8 cellular contexts compared by ENCODE assay signal in genomic region chr16:85652431-85653221, GRCh38. TPM values are rescaled to one million over a fixed set of nuclear protein-coding genes. Genes with fewer than 3 reads are reported as not detected.
A peak's percentile ranks its signal among the peaks of the same experiment; 100 is the strongest.
DNase-seq lines count a peak whose midpoint lies in the region; ATAC-seq and TF ChIP-seq lines count a peak whose summit lies in the region.

No MANE protein-coding gene starts in this region.

- TF ChIP-seq POLR2A in HCT116 (IDR thresholded peaks at IDR 0.05; ENCODE audit: borderline replicate concordance, extremely low read depth, insufficient read depth, insufficient read length), result no peak

- 47 to 61% (median 59%) methylated on average over 25 to 33 of the region's 35 CpGs for WGBS in psoas muscle, 3 donors

- DNase-seq in AG20443 (ENCODE audit: low spot score) (peak; percentile 86), HCT116 (ENCODE audit: low read depth, low spot score) (no peak), T-helper 17 cell (no peak), foreskin fibroblast (peak; percentile 53 to 85), psoas muscle (peak; percentile 74 to 88), NCI-H128 (lab: John Stamatoyannopoulos, UW; ENCODE audit: unreplicated experiment) (no peak)

- no peak for TF ChIP-seq RAD21 in HCT116 (IDR thresholded peaks at IDR 0.05; ENCODE audit: low read depth)

- ATAC-seq in HCT116 (peak; percentile 40), T-helper 17 cell (no peak), psoas muscle (peak; percentile 37 to 54 (median 45)), GM21825 (IDR thresholded peaks at IDR 0.05; ENCODE audit: unreplicated experiment) (no peak), HG03460 (IDR thresholded peaks at IDR 0.05; ENCODE audit: unreplicated experiment) (no peak)

- no peak overlapping the region for H3K4me2 ChIP-seq in HCT116 (ENCODE audit: low read length)

- H3K27ac Mint-ChIP-seq in T-helper 17 cell, result peak overlapping the region; percentile 47

- H3K9me2 ChIP-seq in HCT116 (ENCODE audit: insufficient read depth), result no peaks in the 10 kb centered on the region

- BruUV-seq in HCT116 (replicated peaks; lab: Mats Ljungman, UMichigan), result no TSS peak

- RAD21 ChIA-PET in HCT116 (lab: Charles Lee; ENCODE audit: low non-redundant PET in 1 of 2, low total read pairs in 2 of 2, uncharacterized antibody in 2 of 2, unreplicated experiment in 2 of 2), result no interaction called here

- no peak overlapping the region for H3K4me3 Mint-ChIP-seq in T-helper 17 cell

- TF ChIP-seq CTCF in HCT116 (IDR thresholded peaks at IDR 0.05 in 2 of 3, conservative IDR thresholded peaks at IDR 0.05 in 1 of 3; ENCODE audit: borderline replicate concordance in 1 of 3, insufficient read depth in 1 of 3, low read depth in 2 of 3, low read length in 2 of 3) (no peak), foreskin fibroblast (IDR thresholded peaks at IDR 0.05; ENCODE audit: low read depth, low read length) (no peak), psoas muscle (IDR thresholded peaks at IDR 0.05) (no peak)

- CTCF ChIA-PET in HCT116 (lab: Charles Lee), result no interaction called here

- no peaks in the 10 kb centered on the region for H3K27me3 Mint-ChIP-seq in T-helper 17 cell

- H3K4me1 Mint-ChIP-seq in T-helper 17 cell, result peaks cover 6% of the 10 kb centered on the region

- H3K4me3 ChIP-seq in HCT116 (replicated peaks in 1 of 2; ENCODE audit: low read depth in 1 of 2, low read length in 2 of 2) (no peak overlapping the region), foreskin fibroblast (ENCODE audit: low read depth in 1 of 2, low read length in 2 of 2) (no peak overlapping the region), psoas muscle (no peak overlapping the region)

- POLR2A ChIA-PET in HCT116 (lab: Charles Lee), result no interaction called here

- H4K20me1 ChIP-seq in HCT116 (ENCODE audit: insufficient read depth), result peaks cover 8% of the 10 kb centered on the region; the same call in 1 of the 2 replicates

- H2AFZ ChIP-seq in HCT116 (ENCODE audit: low read depth, low read length, poor library complexity, severe bottlenecking), result no peak overlapping the region

- H3K27ac ChIP-seq in HCT116 (ENCODE audit: low read depth, low read length) (peak overlapping the region; percentile 29; the same call in 1 of the 2 replicates), psoas muscle (peak overlapping the region; percentile 63)

- H3K36me3 Mint-ChIP-seq in T-helper 17 cell (ENCODE audit: low read depth), result peaks cover 3% of the 10 kb centered on the region

- H3K79me2 ChIP-seq in HCT116 (ENCODE audit: insufficient read depth, low read length), result peaks cover 6% of the 10 kb centered on the region; the same call in 1 of the 2 replicates

- H3K9ac ChIP-seq in HCT116 (ENCODE audit: low read length), result no peak overlapping the region

- H3K27me3 ChIP-seq in HCT116 (ENCODE audit: insufficient read depth, low read length) (no peaks in the 10 kb centered on the region), psoas muscle (ENCODE audit: insufficient read depth in 3 of 3, low read length in 2 of 3) (no peaks in the 10 kb centered on the region)

- H3K4me1 ChIP-seq in HCT116 (ENCODE audit: control insufficient read depth in 1 of 2, insufficient read depth in 2 of 2, low read length in 2 of 2) (peaks cover 4 to 30% of the 10 kb centered on the region in 2 experiments; a peak in 3 of 4 replicates), psoas muscle (peaks cover 21% of the 10 kb centered on the region)

- H3K36me3 ChIP-seq in HCT116 (ENCODE audit: control insufficient read depth in 1 of 2, insufficient read depth in 2 of 2, low read length in 2 of 2) (peaks cover 18 to 27% of the 10 kb centered on the region in 2 experiments), psoas muscle (ENCODE audit: insufficient read depth in 1 of 2, low read depth in 1 of 2) (peaks cover 0 to 58% of the 10 kb centered on the region in 2 donors)

- intact Hi-C loops in HCT116 (cut with micrococcal nuclease), result no loop called here
- intact Hi-C loops in psoas muscle (cut with DNase I), result no loop called here

- H3K9me3 ChIP-seq in HCT116 (ENCODE audit: control insufficient read depth in 1 of 2, insufficient read depth in 1 of 2, low read depth in 1 of 2, low read length in 2 of 2) (no peaks in the 10 kb centered on the region), T-helper 17 cell (ENCODE audit: control insufficient read depth, low read length, poor library complexity, severe bottlenecking) (no peaks in the 10 kb centered on the region), psoas muscle (no peaks in the 10 kb centered on the region)

TF ChIP-seq in HCT116, 20 proteins besides CTCF, POLR2A, EP300 and RAD21:
- no peak for TF ChIP-seq FOSL1 (IDR thresholded peaks at IDR 0.05; ENCODE audit: low read depth)
- 0 out of 2 replicates have a peak, but pooled peaks have one; percentile 29 for TF ChIP-seq POLR2AphosphoS5 (IDR thresholded peaks at IDR 0.05; ENCODE audit: low read depth, low read length)
- no peak for TF ChIP-seq SRF (IDR thresholded peaks at IDR 0.05; ENCODE audit: low read depth)
- TF ChIP-seq SP1 (IDR thresholded peaks at IDR 0.05; ENCODE audit: low read depth), result no peak
- no peak for TF ChIP-seq ZFX (IDR thresholded peaks at IDR 0.05)
- no peak for TF ChIP-seq MAX (IDR thresholded peaks at IDR 0.05)

RNA-seq across cellular contexts. Expression of gene GINS2, which starts 36.1 kb away (rescaled TPM):
- 53.3 TPM for total RNA-seq in HCT116 (2021; ENCODE audit: unreplicated experiment)
- 10.8 and 19.4 TPM in 2 replicates for polyA plus RNA-seq in HCT116 (2012)
- total RNA-seq in T-helper 17 cell, result 1 to 10 TPM in 1 of 2 donors, under 1 TPM in 1; 0.86 to 1.5 TPM
- total RNA-seq in psoas muscle, result 1 to 10 TPM; 1.5 to 2.0 (median 1.7) TPM
- 1 to 10 TPM in 2 of 3 donors, under 1 TPM in 1; 0.93 to 1.2 (median 1.0) TPM for polyA plus RNA-seq in psoas muscle

RNA-seq across cellular contexts. Expression of gene GSE1, which starts 39.5 kb away (rescaled TPM):
- total RNA-seq in HCT116 (2021; ENCODE audit: unreplicated experiment) (90.2 TPM), T-helper 17 cell (10 to 100 TPM; 39.1 to 40.9 TPM), psoas muscle (10 to 100 TPM; 47.0 to 90.5 (median 64.6) TPM)
- 37.9 and 44.0 TPM in 2 replicates for polyA plus RNA-seq in HCT116 (2012)
- polyA plus RNA-seq in psoas muscle, result 10 to 100 TPM; 10.8 to 34.7 (median 22.0) TPM

Comparison
In these comparisons a context has a peak if more than half of its experiments do, and no peak if none do; other contexts are left out.
1. DNase-seq: peak in AG20443 (single experiment), foreskin fibroblast (2 of 2) and psoas muscle (2 of 2); none in HCT116 (single experiment), T-helper 17 cell (0 of 3) and NCI-H128 (single experiment).
2. ATAC-seq: peak in HCT116 (single experiment) and psoas muscle (4 of 4); none in T-helper 17 cell (single experiment), GM21825 (single experiment) and HG03460 (single experiment).
3. RNA of gene GINS2, which starts 36.1 kb away (total RNA-seq): 53.3 TPM in HCT116 (single experiment); 1.5 to 2.0 TPM in psoas muscle and 0.86 to 1.5 TPM in T-helper 17 cell; every median in the first group is over 10 times any median in the second.